ENCODE assay signal across 27 cellular contexts in the genomic region with DNA sequence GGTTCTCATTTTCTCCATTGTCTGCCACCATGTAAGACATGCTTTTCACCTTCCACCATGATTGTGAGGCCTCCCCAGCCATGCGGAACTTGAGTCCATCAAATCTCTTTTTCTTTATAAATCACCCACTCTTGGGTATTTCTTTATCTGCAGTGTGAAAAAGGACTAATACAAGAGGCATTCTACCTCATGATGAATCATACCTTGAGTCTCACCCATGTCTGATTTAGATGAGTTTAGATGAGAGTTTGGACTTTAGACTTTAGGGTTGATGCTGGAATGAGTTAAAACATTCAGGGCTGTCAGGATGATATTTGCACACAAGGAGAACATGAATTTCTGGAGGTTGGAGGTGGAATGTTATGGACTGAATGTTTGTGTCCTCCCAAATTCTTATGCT.
DNase-seq lines count a peak whose midpoint lies in the region; ATAC-seq, FAIRE-seq and TF ChIP-seq lines count a peak whose summit lies in the region.
"Had no signal": no experiment of that assay in that cellular context is flagged by ENCODE, and none has a peak within 500 bp of the region (broad histone marks: within the 10 kb centered on the region; RNA-seq: fewer than 3 reads in every experiment).

No MANE protein-coding gene starts in this region.

- no peak overlapping the region for H3K27ac ChIP-seq in right atrium auricular region
- H3K27ac ChIP-seq: BLaER1 had no signal

- FAIRE-seq in RCC 7860 (lab: Jason Lieb, UNC) (peak; percentile 53), bronchial epithelial cell (lab: Jason Lieb, UNC) (no peak)
- FAIRE-seq: A204.1, GM12878, GM12892, GM18507 had no signal

- no peak for TF ChIP-seq CTCF in bronchial epithelial cell (IDR thresholded peaks at IDR 0.05; ENCODE audit: insufficient read depth, low read length, severe bottlenecking)
- TF ChIP-seq CTCF in right atrium auricular region (IDR thresholded peaks at IDR 0.05): no peak

- H3K27me3 ChIP-seq in bronchial epithelial cell (ENCODE audit: control insufficient read depth, insufficient read depth, low read length) (no peaks in the 10 kb centered on the region), right atrium auricular region (no peaks in the 10 kb centered on the region)
- H3K27me3 ChIP-seq: BE2C, BLaER1 had no signal

- H3K4me3 ChIP-seq in bronchial epithelial cell (ENCODE audit: low read depth, low read length) (no peak overlapping the region), right atrium auricular region (no peak overlapping the region)
- H3K4me3 ChIP-seq: BLaER1, GM12878 had no signal

- DNase-seq in HT1080 (ENCODE audit: low read depth): peak; percentile 7
- peak; percentile 70 for DNase-seq in RCC 7860 (ENCODE audit: low spot score)
- DNase-seq in bronchial epithelial cell (ENCODE audit: low read depth): peak; percentile 32
- DNase-seq in kidney tubule cell (ENCODE audit: low spot score): peak; percentile 48
- DNase-seq in right atrium auricular region (ENCODE audit: low spot score): no peak
- DNase-seq in ureter (ENCODE audit: low spot score): no peak
- DNase-seq in RKO (ENCODE audit: low spot score): no peak
- DNase-seq: 8988T; ACHN; BE2C; C1 segment of cervical spinal cord; CD4-positive, alpha-beta memory T cell; CD4-positive, CD25-positive, alpha-beta regulatory T cell; CD8-positive, alpha-beta memory T cell; COR-L47; DMS 273 treated with DMSO at 0.1 percent for 48 hours; DMS153; DMS79; DND-41; EL; GDM1 had no signal

- no peaks in the 10 kb centered on the region for H3K4me1 ChIP-seq in right atrium auricular region
- H3K4me1 ChIP-seq: BE2C, BLaER1 had no signal

- no peak for ATAC-seq in GM21515 (IDR thresholded peaks at IDR 0.05; ENCODE audit: unreplicated experiment)
- ATAC-seq: GM12878 had no signal

- no peaks in the 10 kb centered on the region for H3K36me3 ChIP-seq in bronchial epithelial cell (ENCODE audit: control insufficient read depth, insufficient read depth, low read length)
- H3K36me3 ChIP-seq in right atrium auricular region: no peaks in the 10 kb centered on the region
- H3K36me3 ChIP-seq: BE2C, BLaER1 had no signal

- no peaks in the 10 kb centered on the region for H3K9me3 ChIP-seq in right atrium auricular region
- H3K9me3 ChIP-seq: BE2C had no signal

Comparison
In these comparisons a context has a peak if more than half of its experiments do, and no peak if none do; other contexts are left out.
1. DNase-seq: peak in HT1080 (single experiment), RCC 7860 (single experiment), bronchial epithelial cell (single experiment) and kidney tubule cell (single experiment); none in right atrium auricular region (single experiment), ureter (single experiment) and RKO (single experiment).